ENCODE assay signal across 11 cellular contexts in the genomic region with DNA sequence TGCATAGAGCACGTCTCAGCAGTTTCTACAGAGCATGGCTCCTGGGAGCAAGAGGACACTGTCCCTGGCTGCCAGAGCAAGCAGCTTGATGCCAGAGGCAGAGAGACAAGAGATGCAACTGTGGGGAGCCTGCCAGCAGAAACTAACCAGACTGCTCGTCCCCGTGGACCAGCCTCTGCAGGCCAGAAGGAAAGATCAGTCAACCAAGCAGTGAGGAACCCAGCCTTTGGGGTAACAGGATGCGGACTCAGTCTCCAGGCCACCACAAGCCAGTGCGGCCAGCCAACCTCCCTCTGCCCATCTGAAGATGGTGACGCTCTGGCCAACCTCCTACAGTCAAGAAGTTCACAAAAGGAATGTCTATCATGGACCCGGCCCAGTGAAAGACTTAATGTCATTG. TPM values are rescaled to one million over a fixed set of nuclear protein-coding genes. Genes with fewer than 3 reads are reported as not detected.
DNase-seq lines count a peak whose midpoint lies in the region; ATAC-seq and TF ChIP-seq lines count a peak whose summit lies in the region.
"Had no signal": no experiment of that assay in that cellular context is flagged by ENCODE, and none has a peak within 500 bp of the region (broad histone marks: within the 10 kb centered on the region; RNA-seq: fewer than 3 reads in every experiment).

No MANE protein-coding gene starts in this region.

- peak overlapping the region; percentile 99 for H3K27ac Mint-ChIP-seq in activated T-cell treated with anti-CD3 and anti-CD28 coated beads, Interleukin-2, amount 50 U/mL, for 24 hours
- H3K27ac Mint-ChIP-seq in activated CD8-positive, alpha-beta T cell treated with anti-CD3 and anti-CD28 coated beads for 36 hours = peak overlapping the region; percentile 98
- H3K27ac Mint-ChIP-seq in stimulated activated memory B cell treated with anti-CD40 and anti-IgM and Interleukin-4, amounts not matched to agents 10 μg/mL and 1 μg/mL and 100 μg/mL, for 72 hours = peak overlapping the region; percentile 59
- no peak overlapping the region for H3K27ac Mint-ChIP-seq in mesothelial cell of epicardium

- peaks cover 80% of the 10 kb centered on the region for H3K36me3 Mint-ChIP-seq in activated T-cell treated with anti-CD3 and anti-CD28 coated beads, Interleukin-2, amount 50 U/mL, for 24 hours (ENCODE audit: low read depth)
- peaks cover 68% of the 10 kb centered on the region for H3K36me3 Mint-ChIP-seq in activated CD8-positive, alpha-beta T cell treated with anti-CD3 and anti-CD28 coated beads for 36 hours (ENCODE audit: low read depth)
- peaks cover 26% of the 10 kb centered on the region for H3K36me3 Mint-ChIP-seq in stimulated activated memory B cell treated with anti-CD40 and anti-IgM and Interleukin-4, amounts not matched to agents 10 μg/mL and 1 μg/mL and 100 μg/mL, for 72 hours
- H3K36me3 Mint-ChIP-seq in mesothelial cell of epicardium = peaks cover 2% of the 10 kb centered on the region

- TF ChIP-seq CTCF in activated CD8-positive, alpha-beta T cell treated with anti-CD3 and anti-CD28 coated beads for 36 hours (IDR thresholded peaks at IDR 0.05) = no peak
- TF ChIP-seq CTCF in hepatocyte (IDR thresholded peaks at IDR 0.05; ENCODE audit: poor library complexity) = no peak
- TF ChIP-seq CTCF in mesothelial cell of epicardium (IDR thresholded peaks at IDR 0.05; ENCODE audit: unreplicated experiment) = no peak

- no peaks in the 10 kb centered on the region for H3K36me3 ChIP-seq in hepatocyte (replicated peaks; ENCODE audit: insufficient read depth, low read depth)

- peaks cover 70% of the 10 kb centered on the region for H3K4me1 Mint-ChIP-seq in activated T-cell treated with anti-CD3 and anti-CD28 coated beads, Interleukin-2, amount 50 U/mL, for 24 hours (ENCODE audit: low read depth)
- peaks cover 62% of the 10 kb centered on the region for H3K4me1 Mint-ChIP-seq in activated CD8-positive, alpha-beta T cell treated with anti-CD3 and anti-CD28 coated beads for 36 hours (ENCODE audit: low read depth)
- peaks cover 70% of the 10 kb centered on the region for H3K4me1 Mint-ChIP-seq in stimulated activated memory B cell treated with anti-CD40 and anti-IgM and Interleukin-4, amounts not matched to agents 10 μg/mL and 1 μg/mL and 100 μg/mL, for 72 hours
- H3K4me1 Mint-ChIP-seq in mesothelial cell of epicardium = peaks cover 23% of the 10 kb centered on the region

- no peaks in the 10 kb centered on the region for H3K27me3 ChIP-seq in hepatocyte

- no peak for TF ChIP-seq POLR2A in erythroblast (IDR thresholded peaks at IDR 0.05; ENCODE audit: low read length)

- ATAC-seq in activated CD8-positive, alpha-beta T cell treated with anti-CD3 and anti-CD28 coated beads for 36 hours = no peak
- ATAC-seq in stimulated activated memory B cell treated with anti-CD40 and anti-IgM and Interleukin-4, amounts not matched to agents 10 μg/mL and 1 μg/mL and 100 μg/mL, for 72 hours = no peak
- ATAC-seq in HG02852 (IDR thresholded peaks at IDR 0.05; ENCODE audit: unreplicated experiment) = no peak
- ATAC-seq: Panc1 had no signal

- no peak overlapping the region for H3K27ac ChIP-seq in hepatocyte

- POLR2A ChIA-PET in activated CD8-positive, alpha-beta T cell treated with anti-CD3 and anti-CD28 coated beads for 36 hours (lab: Charles Lee) = interaction anchor here (1.0 to 28.8 kb wide), 9 partner anchors 9 to 339 kb away, joined by 3 to 872 read pairs (median 5); a partner anchor contains a TSS

- H3K9me3 Mint-ChIP-seq in activated T-cell treated with anti-CD3 and anti-CD28 coated beads, Interleukin-2, amount 50 U/mL, for 24 hours = no peaks in the 10 kb centered on the region
- no peaks in the 10 kb centered on the region for H3K9me3 Mint-ChIP-seq in activated CD8-positive, alpha-beta T cell treated with anti-CD3 and anti-CD28 coated beads for 36 hours
- no peaks in the 10 kb centered on the region for H3K9me3 Mint-ChIP-seq in stimulated activated memory B cell treated with anti-CD40 and anti-IgM and Interleukin-4, amounts not matched to agents 10 μg/mL and 1 μg/mL and 100 μg/mL, for 72 hours
- no peaks in the 10 kb centered on the region for H3K9me3 Mint-ChIP-seq in mesothelial cell of epicardium

- CTCF ChIA-PET in activated CD8-positive, alpha-beta T cell treated with anti-CD3 and anti-CD28 coated beads for 36 hours (lab: Charles Lee) = interaction anchor here (1.2 to 3.2 kb wide), 11 partner anchors 15 to 191 kb away, joined by 3 to 38 read pairs (median 5); a partner anchor contains a TSS

- WGBS in hepatocyte (ENCODE audit: low lambda C conversion rate, missing lambda C conversion rate) = 91% methylated on average over 7 of the region's 7 CpGs

- DNase-seq in activated T-cell treated with anti-CD3 and anti-CD28 coated beads, Interleukin-2, amount 50 U/mL, for 24 hours = no peak
- DNase-seq in activated T-cell treated with anti-CD3 and anti-CD28 coated beads for 4 hours = no peak
- no peak for DNase-seq in activated CD8-positive, alpha-beta T cell treated with anti-CD3 and anti-CD28 coated beads for 36 hours
- no peak for DNase-seq in hepatocyte (ENCODE audit: low spot score)
- no peak for DNase-seq in erythroblast (lab: John Stamatoyannopoulos, UW)
- DNase-seq in mesothelial cell of epicardium (ENCODE audit: low spot score in 2 of 2, unreplicated experiment in 2 of 2) = no peak
- DNase-seq: hypothalamus, midbrain had no signal

- no peaks in the 10 kb centered on the region for H3K9me3 ChIP-seq in hepatocyte (ENCODE audit: low read depth)

- H3K4me2 ChIP-seq in hepatocyte = peak overlapping the region; percentile 88

- peaks cover 85% of the 10 kb centered on the region for H3K79me2 ChIP-seq in hepatocyte

- peaks cover 38% of the 10 kb centered on the region for H3K4me1 ChIP-seq in hepatocyte (ENCODE audit: insufficient read depth)

- peak overlapping the region; percentile 99 for H3K4me3 Mint-ChIP-seq in activated T-cell treated with anti-CD3 and anti-CD28 coated beads, Interleukin-2, amount 50 U/mL, for 24 hours
- H3K4me3 Mint-ChIP-seq in activated CD8-positive, alpha-beta T cell treated with anti-CD3 and anti-CD28 coated beads for 36 hours = peak overlapping the region; percentile 79
- H3K4me3 Mint-ChIP-seq in stimulated activated memory B cell treated with anti-CD40 and anti-IgM and Interleukin-4, amounts not matched to agents 10 μg/mL and 1 μg/mL and 100 μg/mL, for 72 hours = no peak overlapping the region
- H3K4me3 Mint-ChIP-seq in mesothelial cell of epicardium = no peak overlapping the region

- H4K20me1 ChIP-seq in hepatocyte (ENCODE audit: insufficient read depth, poor library complexity, severe bottlenecking) = peaks cover 80% of the 10 kb centered on the region

- intact Hi-C loops in activated CD8-positive, alpha-beta T cell treated with anti-CD3 and anti-CD28 coated beads for 36 hours (cut with micrococcal nuclease) = loop anchor here (10.0 kb wide), 1 partner anchor 113 kb away; no protein-coding TSS in a partner anchor

- H2AFZ ChIP-seq in hepatocyte = no peak overlapping the region

- H3K9me2 ChIP-seq in hepatocyte (replicated peaks; ENCODE audit: insufficient read depth) = no peaks in the 10 kb centered on the region

- no peak overlapping the region for H3K4me3 ChIP-seq in hepatocyte

- H3K27me3 Mint-ChIP-seq in activated T-cell treated with anti-CD3 and anti-CD28 coated beads, Interleukin-2, amount 50 U/mL, for 24 hours = no peaks in the 10 kb centered on the region
- H3K27me3 Mint-ChIP-seq in activated CD8-positive, alpha-beta T cell treated with anti-CD3 and anti-CD28 coated beads for 36 hours = no peaks in the 10 kb centered on the region
- H3K27me3 Mint-ChIP-seq in stimulated activated memory B cell treated with anti-CD40 and anti-IgM and Interleukin-4, amounts not matched to agents 10 μg/mL and 1 μg/mL and 100 μg/mL, for 72 hours = no peaks in the 10 kb centered on the region
- no peaks in the 10 kb centered on the region for H3K27me3 Mint-ChIP-seq in mesothelial cell of epicardium (ENCODE audit: low read depth)

RNA-seq across cellular contexts. Expression of a gene that starts 3.7 kb away (rescaled TPM):
- total RNA-seq in activated CD8-positive, alpha-beta T cell treated with anti-CD3 and anti-CD28 coated beads for 36 hours = 100 to 1,000 TPM; 219 to 239 TPM
- total RNA-seq in hepatocyte = 354 and 374 TPM in 2 replicates
- polyA plus RNA-seq in hepatocyte = 294 and 360 TPM in 2 replicates
- total RNA-seq in mesothelial cell of epicardium = 147 to 152 TPM (median 149 TPM) in 3 replicates

RNA-seq across cellular contexts. Expression of a gene that starts 4.0 kb away (rescaled TPM):
- total RNA-seq in activated CD8-positive, alpha-beta T cell treated with anti-CD3 and anti-CD28 coated beads for 36 hours = under 1 TPM; 0.45 to 0.52 TPM
- 0.10 and 0.48 TPM in 2 replicates for total RNA-seq in hepatocyte
- polyA plus RNA-seq in hepatocyte = 1.6 and 2.5 TPM in 2 replicates
- 6.6 to 7.5 TPM (median 6.7 TPM) in 3 replicates for total RNA-seq in mesothelial cell of epicardium

RNA-seq across cellular contexts. Expression of a gene that starts 15.8 kb away (rescaled TPM):
- 10 to 100 TPM; 14.6 to 21.5 TPM for total RNA-seq in activated CD8-positive, alpha-beta T cell treated with anti-CD3 and anti-CD28 coated beads for 36 hours
- 13.2 and 13.6 TPM in 2 replicates for total RNA-seq in hepatocyte
- 22.9 and 25.5 TPM in 2 replicates for polyA plus RNA-seq in hepatocyte
- 10.3 to 12.7 TPM (median 12.1 TPM) in 3 replicates for total RNA-seq in mesothelial cell of epicardium

RNA-seq across cellular contexts. Expression of a gene that starts 15.9 kb away (rescaled TPM):
- total RNA-seq in activated CD8-positive, alpha-beta T cell treated with anti-CD3 and anti-CD28 coated beads for 36 hours = 10 to 100 TPM; 22.1 to 25.3 TPM
- total RNA-seq in hepatocyte (33.9 and 37.4 TPM in 2 replicates), mesothelial cell of epicardium (29.4 to 31.4 TPM (median 30.0 TPM) in 3 replicates)
- polyA plus RNA-seq in hepatocyte = 76.5 and 83.9 TPM in 2 replicates

RNA-seq across cellular contexts. Expression of a gene that starts 24.1 kb away (rescaled TPM):
- total RNA-seq in activated CD8-positive, alpha-beta T cell treated with anti-CD3 and anti-CD28 coated beads for 36 hours = 1,000 to 10,000 TPM; 3,479 to 3,507 TPM
- total RNA-seq in hepatocyte = 2,138 and 2,226 TPM in 2 replicates
- 377 and 404 TPM in 2 replicates for polyA plus RNA-seq in hepatocyte
- 2,220 to 2,356 TPM (median 2,311 TPM) in 3 replicates for total RNA-seq in mesothelial cell of epicardium

Comparison
In these comparisons a context has a peak if more than half of its experiments do, and no peak if none do; other contexts are left out.
1. H3K4me3 Mint-ChIP-seq: peak in activated T-cell treated with anti-CD3 and anti-CD28 coated beads, Interleukin-2, amount 50 U/mL, for 24 hours (single experiment) and activated CD8-positive, alpha-beta T cell treated with anti-CD3 and anti-CD28 coated beads for 36 hours (single experiment); none in stimulated activated memory B cell treated with anti-CD40 and anti-IgM and Interleukin-4, amounts not matched to agents 10 μg/mL and 1 μg/mL and 100 μg/mL, for 72 hours (single experiment) and mesothelial cell of epicardium (single experiment).